13 cellular contexts compared by ENCODE assay signal in genomic region chr7:67842571-67842970, GRCh38.
DNase-seq lines count a peak whose midpoint lies in the region; TF ChIP-seq lines count a peak whose summit lies in the region.
"Had no signal": no experiment of that assay in that cellular context is flagged by ENCODE, and none has a peak within 500 bp of the region (broad histone marks: within the 10 kb centered on the region; RNA-seq: fewer than 3 reads in every experiment).

No MANE protein-coding gene starts in this region.

- no peak overlapping the region for H4K91ac ChIP-seq in H9 (ENCODE audit: insufficient read length, low read depth, low read length)

- H2BK5ac ChIP-seq in H9 (ENCODE audit: insufficient read length, low read length) (no peak overlapping the region), mesendoderm (ENCODE audit: low read length) (no peak overlapping the region)

- H3K4me3 ChIP-seq in AG10803 (ENCODE audit: low read length) (no peak overlapping the region), endodermal cell (ENCODE audit: low read length) (peak overlapping the region; percentile 59), mesendoderm (ENCODE audit: low read length) (no peak overlapping the region)
- H3K4me3 ChIP-seq: GM12878 had no signal

- H3K27me3 ChIP-seq in H9 (ENCODE audit: insufficient read depth, low read length) = no peaks in the 10 kb centered on the region
- H3K27me3 ChIP-seq in endodermal cell (ENCODE audit: control insufficient read depth, insufficient read depth, low read length, poor library complexity, severe bottlenecking) = no peaks in the 10 kb centered on the region
- no peaks in the 10 kb centered on the region for H3K27me3 ChIP-seq in mesendoderm (ENCODE audit: insufficient read depth, low read length, poor library complexity)

- peak overlapping the region; percentile 77 for H4K8ac ChIP-seq in H9 (replicated peaks; ENCODE audit: insufficient read length, low read depth, low read length)
- no peak overlapping the region for H4K8ac ChIP-seq in mesendoderm (ENCODE audit: low read depth, low read length)

- H3K4ac ChIP-seq in H9 (ENCODE audit: low read depth, low read length) = no peak overlapping the region
- no peak overlapping the region for H3K4ac ChIP-seq in mesendoderm (ENCODE audit: low read depth, low read length)

- H3K27ac Mint-ChIP-seq in H9 = no peak overlapping the region
- H3K27ac Mint-ChIP-seq in endodermal cell = peak overlapping the region; percentile 18
- H3K27ac Mint-ChIP-seq: CD14-positive monocyte; CD8-positive, alpha-beta T cell had no signal

- H3K56ac ChIP-seq in H9 (ENCODE audit: insufficient read length, low read depth, low read length) (no peak overlapping the region), mesendoderm (ENCODE audit: low read length) (peak overlapping the region; percentile 60)

- H3K18ac ChIP-seq in H9 (ENCODE audit: insufficient read length, low read depth, low read length) = no peak overlapping the region
- no peak overlapping the region for H3K18ac ChIP-seq in mesendoderm (ENCODE audit: low read length)

- no peak overlapping the region for H3K23ac ChIP-seq in H9 (ENCODE audit: insufficient read length, low read depth, low read length)
- H3K23ac ChIP-seq in mesendoderm (ENCODE audit: low read length) = no peak overlapping the region

- peaks cover 2 to 4% of the 10 kb centered on the region in 2 experiments; a peak in 2 of 4 replicates for H3K4me1 Mint-ChIP-seq in H9
- H3K4me1 Mint-ChIP-seq in endodermal cell = peaks cover 17% of the 10 kb centered on the region
- H3K4me1 Mint-ChIP-seq: CD14-positive monocyte had no signal

- H2BK120ac ChIP-seq in H9 (ENCODE audit: low read depth, low read length, poor library complexity, severe bottlenecking) (no peak overlapping the region), mesendoderm (ENCODE audit: low read depth, low read length) (no peak overlapping the region)

- TF ChIP-seq CTCF in AG10803 (conservative IDR thresholded peaks at IDR 0.05; ENCODE audit: low read length) (no peak), H9 (conservative IDR thresholded peaks at IDR 0.05) (no peak), endodermal cell (conservative IDR thresholded peaks at IDR 0.05) (no peak), GM10266 (IDR thresholded peaks at IDR 0.05; ENCODE audit: control insufficient read depth, insufficient read depth, low read depth, missing control alignments) (no peak)

- no peak overlapping the region for H2BK15ac ChIP-seq in H9 (ENCODE audit: low read depth, low read length)
- no peak overlapping the region for H2BK15ac ChIP-seq in mesendoderm (replicated peaks; ENCODE audit: low read depth)

- H2BK20ac ChIP-seq in H9 (ENCODE audit: low read depth, low read length, poor library complexity, severe bottlenecking) = no peak overlapping the region

- no peaks in the 10 kb centered on the region for H3K79me1 ChIP-seq in H9 (ENCODE audit: insufficient read depth, low read depth, low read length, poor library complexity, severe bottlenecking)
- H3K79me1 ChIP-seq in mesendoderm (ENCODE audit: low read length) = no peaks in the 10 kb centered on the region

- H3K79me2 ChIP-seq in H9 (ENCODE audit: insufficient read depth, low read length) (no peaks in the 10 kb centered on the region), mesendoderm (ENCODE audit: control insufficient read depth, insufficient read depth, low read length) (no peaks in the 10 kb centered on the region)

- no peak overlapping the region for H3K4me2 ChIP-seq in H9 (ENCODE audit: insufficient read depth, insufficient read length, low read length)
- H3K4me2 ChIP-seq in mesendoderm (ENCODE audit: low read length) = no peak overlapping the region

- H3K9me3 ChIP-seq in H9 (ENCODE audit: control insufficient read depth, low read depth, low read length) (no peaks in the 10 kb centered on the region), endodermal cell (ENCODE audit: control insufficient read depth, low read length) (peaks cover 5% of the 10 kb centered on the region)

- H4K5ac ChIP-seq in H9 (ENCODE audit: insufficient read length, low read depth, low read length) (no peak overlapping the region), mesendoderm (ENCODE audit: low read length) (no peak overlapping the region)

- H3K4me1 ChIP-seq in H9 (ENCODE audit: insufficient read depth, low read length) (no peaks in the 10 kb centered on the region; the same call in 1 of the 2 replicates), endodermal cell (ENCODE audit: control insufficient read depth, insufficient read depth, low read length) (peaks cover 15% of the 10 kb centered on the region), mesendoderm (ENCODE audit: control insufficient read depth, low read depth, low read length) (peaks cover 4% of the 10 kb centered on the region)

- H3T11ph ChIP-seq in H9 (ENCODE audit: low read length) = no peak overlapping the region

- H4K20me1 ChIP-seq in H9 (ENCODE audit: control insufficient read depth, insufficient read depth, insufficient read length) = no peaks in the 10 kb centered on the region

- peak overlapping the region; percentile 39 for H3K27ac ChIP-seq in H9 (ENCODE audit: insufficient read length, low read depth, low read length)
- no peak overlapping the region for H3K27ac ChIP-seq in endodermal cell (ENCODE audit: low read depth, low read length)
- no peak overlapping the region for H3K27ac ChIP-seq in mesendoderm (ENCODE audit: low read depth, low read length)
- H3K27ac ChIP-seq: HL-60 had no signal

- H2BK12ac ChIP-seq in H9 (ENCODE audit: insufficient read length, low read depth, low read length) = no peak overlapping the region

- H3K36me3 ChIP-seq in endodermal cell (ENCODE audit: control insufficient read depth, insufficient read depth, low read length) (no peaks in the 10 kb centered on the region), mesendoderm (ENCODE audit: control insufficient read depth, insufficient read depth, low read length) (no peaks in the 10 kb centered on the region)

- WGBS in H9 (ENCODE audit: extremely low coverage, insufficient read length, low lambda C conversion rate) = no CpG with 5 or more reads among the region's 4 CpGs
- 89 to 93% methylated on average over 3 to 4 of the region's 4 CpGs for WGBS in endodermal cell (ENCODE audit: insufficient coverage in 1 of 2, insufficient read length in 1 of 2), 2 experiments
- no CpG with 5 or more reads among the region's 4 CpGs for WGBS in mesendoderm (ENCODE audit: extremely low coverage, insufficient coverage, low lambda C conversion rate)

- H2AK5ac ChIP-seq in H9 (ENCODE audit: insufficient read length, low read length) (no peak overlapping the region), mesendoderm (ENCODE audit: low read length) (no peak overlapping the region)

- H3K14ac ChIP-seq in H9 (ENCODE audit: insufficient read depth, low read length) = no peak overlapping the region

- H3K27me3 Mint-ChIP-seq in H9 (ENCODE audit: low read depth) (peaks cover 1% of the 10 kb centered on the region; the same call in 1 of the 2 replicates), endodermal cell (ENCODE audit: insufficient read depth) (peaks cover 6% of the 10 kb centered on the region)

- H3K9me3 Mint-ChIP-seq in H9 = peaks cover 5 to 6% of the 10 kb centered on the region in 2 experiments; a peak in 3 of 5 replicates
- H3K9me3 Mint-ChIP-seq in endodermal cell = peaks cover 11% of the 10 kb centered on the region

- H2AFZ ChIP-seq in H9 (ENCODE audit: low read length) = no peak overlapping the region

- H3K9ac ChIP-seq in H9 (ENCODE audit: extremely low read depth, insufficient read length, low read length) = no peak overlapping the region
- no peak overlapping the region for H3K9ac ChIP-seq in endodermal cell (ENCODE audit: extremely low read depth, low read length, poor library complexity, severe bottlenecking)
- H3K9ac ChIP-seq in mesendoderm (ENCODE audit: low read length) = no peak overlapping the region

- H3K36me3 Mint-ChIP-seq in H9 (ENCODE audit: insufficient read depth in 1 of 3, low read depth in 3 of 3) (no peaks in the 10 kb centered on the region; a peak in 2 of 7 replicates), endodermal cell (ENCODE audit: low read depth) (no peaks in the 10 kb centered on the region)
- H3K36me3 Mint-ChIP-seq: CD14-positive monocyte; CD8-positive, alpha-beta T cell had no signal

- H3K4me3 Mint-ChIP-seq in H9 (no peak overlapping the region), endodermal cell (no peak overlapping the region)
- H3K4me3 Mint-ChIP-seq: CD14-positive monocyte; CD8-positive, alpha-beta T cell had no signal

- no peaks in the 10 kb centered on the region for H3K23me2 ChIP-seq in H9 (ENCODE audit: insufficient read length, low read depth, low read length, poor library complexity, severe bottlenecking)

- DNase-seq in AG10803 (ENCODE audit: low read depth) (peak; percentile 26), H9 (no peak), endodermal cell (no peak), mesendoderm (no peak), NOMO-1 treated with dmso at 0.1 percent for 144 hours (lab: John Stamatoyannopoulos, UW; ENCODE audit: unreplicated experiment) (no peak), GM10266 (ENCODE audit: extremely low spot score) (no peak)
- no peak for DNase-seq in activated CD4-positive, alpha-beta T cell treated with anti-CD3 and anti-CD28 coated beads for 48 hours
- DNase-seq: CD8-positive, alpha-beta T cell; DMS53; H7 had no signal
